ENCODE assay signal across 1 cellular context in genomic region chr10:30092151-30092790, GRCh38.
TF ChIP-seq lines count a peak whose summit lies in the region.

No MANE protein-coding gene starts in this region.

TF ChIP-seq in A549, 52 proteins besides CTCF, POLR2A, EP300 and RAD21 (continued from another document):
- TF ChIP-seq BCL3 (IDR thresholded peaks at IDR 0.05) (no peak), HOXA7 (CRISPR knock-in tag; IDR thresholded peaks at IDR 0.05) (no peak), MYC (IDR thresholded peaks at IDR 0.05; ENCODE audit: borderline replicate concordance, low read length) (no peak), PHF8 (IDR thresholded peaks at IDR 0.05; ENCODE audit: borderline replicate concordance, low read depth) (no peak), RCOR1 (IDR thresholded peaks at IDR 0.05; ENCODE audit: low read depth, low read length) (no peak), GATA3 (IDR thresholded peaks at IDR 0.05; ENCODE audit: borderline replicate concordance) (no peak), HEYL (CRISPR knock-in tag; IDR thresholded peaks at IDR 0.05) (no peak)
